In genomic region chr10:4974400-4974799, GRCh38 we compare ENCODE assay signal across 11 cellular contexts. TPM values are rescaled to one million over a fixed set of nuclear protein-coding genes. Genes with fewer than 3 reads are reported as not detected.
"Had no signal": no experiment of that assay in that cellular context is flagged by ENCODE, and none has a peak within 500 bp of the region (broad histone marks: within the 10 kb centered on the region; RNA-seq: fewer than 3 reads in every experiment).

No MANE protein-coding gene starts in this region.

RNA-seq across cellular contexts. Expression of gene AKR1C1, which starts 11.2 kb away (rescaled TPM):
- total RNA-seq: activated B cell treated with CpG ODN at 0.5 μM for 24 hours had no signal

RNA-seq across cellular contexts. Expression of gene AKR1C2, which starts 29.3 kb away (rescaled TPM):
- total RNA-seq: activated B cell treated with CpG ODN at 0.5 μM for 24 hours; activated CD4-positive, alpha-beta memory T cell treated with anti-CD3 and anti-CD28 coated beads, Interleukin-2, amount 10 ng/mL, durations not matched to agents 7 days and 5 days; activated CD4-positive, alpha-beta T cell treated with anti-CD3 and anti-CD28 coated beads for 36 hours; activated CD4-positive, alpha-beta T cell treated with anti-CD3 and anti-CD28 coated beads, Interleukin-2, amount 10 ng/mL, durations not matched to agents 24 days and 14 days; activated CD8-positive, alpha-beta memory T cell treated with anti-CD3 and anti-CD28 coated beads for 36 hours; activated CD8-positive, alpha-beta memory T cell treated with anti-CD3 and anti-CD28 coated beads, Interleukin-2, amount 10 ng/mL, durations not matched to agents 7 days and 5 days; activated CD8-positive, alpha-beta T cell treated with anti-CD3 and anti-CD28 coated beads for 36 hours; activated CD8-positive, alpha-beta T cell treated with anti-CD3 and anti-CD28 coated beads, Interleukin-2, amount 10 ng/mL, durations not matched to agents 7 days and 5 days; T-helper 1 cell treated with Interleukin-12 subunit alpha and Interleukin-12 subunit beta and Interleukin-4 antibody, amounts not matched to agents 30 ng/mL and 1 ng/mL, for 36 hours; T-helper 17 cell; T-helper 2 cell treated with Interferon-gamma antibody and Interleukin-4, amounts not matched to agents 100 ng/mL and 5 ng/mL, for 36 hours had no signal
